Comparison of ENCODE assay signal across 9 cellular contexts in genomic region chr15:50150851-50151250, GRCh38. TPM values are rescaled to one million over a fixed set of nuclear protein-coding genes. Genes with fewer than 3 reads are reported as not detected.
"Had no signal": no experiment of that assay in that cellular context is flagged by ENCODE, and none has a peak within 500 bp of the region (broad histone marks: within the 10 kb centered on the region; RNA-seq: fewer than 3 reads in every experiment).

No MANE protein-coding gene starts in this region.

- H3K36me3 ChIP-seq: HAP-1 had no signal

- H3K9me3 ChIP-seq: HAP-1 had no signal

- H3K27ac ChIP-seq: GM23248 had no signal

- ATAC-seq: HCT116 had no signal

- DNase-seq: GOT3, H7, HFFc6, IMR-90, KBM-7 had no signal

- H3K9ac ChIP-seq: GM23248 had no signal

- H2AFZ ChIP-seq: GM23248 had no signal

- H3K4me3 ChIP-seq: GM23248, HAP-1 had no signal

RNA-seq across cellular contexts. Expression of gene SLC27A2, which starts 31.1 kb away (rescaled TPM):
- total RNA-seq: GM23248, H4 had no signal
- polyA plus RNA-seq: GM23248, IMR-90 had no signal

RNA-seq across cellular contexts. Expression of gene ATP8B4, which starts 31.8 kb away (rescaled TPM):
- total RNA-seq: H7 had no signal
